In the genomic region with DNA sequence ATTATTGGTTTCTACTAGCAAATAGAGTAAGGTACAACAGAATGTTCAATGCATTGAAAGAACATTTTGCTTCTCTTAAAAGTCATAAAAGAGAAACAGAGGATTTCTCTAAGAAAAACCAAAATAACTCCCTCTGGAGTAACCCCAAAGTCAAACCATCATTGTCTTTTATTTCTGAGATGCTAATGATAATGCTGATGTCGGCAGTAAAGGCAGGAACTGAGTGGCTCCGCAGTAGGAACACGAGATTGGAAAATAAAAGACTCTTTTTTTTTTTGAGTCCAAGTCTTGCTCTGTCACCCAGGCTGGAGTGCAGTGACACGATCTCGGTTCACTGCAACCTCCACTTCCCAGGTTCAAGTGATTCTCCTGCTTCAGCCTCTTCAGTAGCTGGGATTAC, we compare ENCODE assay signal across 18 cellular contexts. TPM values are rescaled to one million over a fixed set of nuclear protein-coding genes. Genes with fewer than 3 reads are reported as not detected.
DNase-seq lines count a peak whose midpoint lies in the region; ATAC-seq and TF ChIP-seq lines count a peak whose summit lies in the region.
"Had no signal": no experiment of that assay in that cellular context is flagged by ENCODE, and none has a peak within 500 bp of the region (broad histone marks: within the 10 kb centered on the region; RNA-seq: fewer than 3 reads in every experiment).

No MANE protein-coding gene starts in this region.

- H3K27ac ChIP-seq in 22Rv1: peak overlapping the region; percentile 96
- no peak overlapping the region for H3K27ac ChIP-seq in IMR-90 (ENCODE audit: insufficient read depth, low read length)
- peak overlapping the region in 57 of 59 donors; percentile 19 to 99 (median 94) for H3K27ac ChIP-seq in dorsolateral prefrontal cortex
- H3K27ac ChIP-seq in temporal lobe (ENCODE audit: low read depth, low read length): peak overlapping the region; percentile 61
- H3K27ac ChIP-seq: GM23248 had no signal

- H4K20me1 ChIP-seq in IMR-90 (ENCODE audit: insufficient read depth, low read length): no peaks in the 10 kb centered on the region

- dilution Hi-C loops in IMR-90 (cut with HindIII; ENCODE audit: low sequenced_read_pairs, unreplicated experiment): no loop called here

- no peak overlapping the region for H3K23ac ChIP-seq in IMR-90 (ENCODE audit: low read depth, low read length)

- POLR2A ChIA-PET in IMR-90 (lab: Charles Lee; ENCODE audit: unreplicated experiment): no interaction called here

- no peaks in the 10 kb centered on the region for H3K9me3 ChIP-seq in IMR-90 (ENCODE audit: control insufficient read depth, insufficient read depth, low read length)
- H3K9me3 ChIP-seq: BE2C, HAP-1 had no signal

- no peak for TF ChIP-seq RAD21 in IMR-90 (IDR thresholded peaks at IDR 0.05; ENCODE audit: low read length)

- H4K91ac ChIP-seq in IMR-90 (ENCODE audit: insufficient read depth, low read depth, low read length): no peak overlapping the region

- DNase-seq in IMR-90 (no peak), dorsolateral prefrontal cortex (no peak), NCI-H2107 treated with DMSO at 0.1 percent for 48 hours (lab: John Stamatoyannopoulos, UW; ENCODE audit: unreplicated experiment) (no peak), cardiac septum (ENCODE audit: low spot score) (no peak), NCI-H82 treated with DMSO at 0.1 percent for 48 hours (lab: John Stamatoyannopoulos, UW; ENCODE audit: unreplicated experiment) (no peak)
- DNase-seq: BE2C; CD8-positive, alpha-beta T cell; COR-L47; DMS153; DMS79 treated with DMSO at 0.1 percent for 48 hours; EL; GM23248; KG1 had no signal

- TF ChIP-seq POLR2A in IMR-90 (IDR thresholded peaks at IDR 0.05; ENCODE audit: low read depth, low read length): no peak

- no peaks in the 10 kb centered on the region for H3K79me1 ChIP-seq in IMR-90 (ENCODE audit: low read depth in 1 of 2, low read length in 2 of 2)

- H3K14ac ChIP-seq in IMR-90 (replicated peaks; ENCODE audit: low read depth, low read length): no peak overlapping the region

- H2AFZ ChIP-seq in IMR-90 (replicated peaks; ENCODE audit: low read length, poor library complexity): no peak overlapping the region
- H2AFZ ChIP-seq: GM23248 had no signal

- H3K56ac ChIP-seq in IMR-90 (ENCODE audit: extremely low read depth, insufficient read depth, low read length): no peak overlapping the region

- no peak overlapping the region for H4K5ac ChIP-seq in IMR-90 (ENCODE audit: low read depth, low read length)

- intact Hi-C loops in IMR-90 (cut with micrococcal nuclease): no loop called here
- intact Hi-C loops in dorsolateral prefrontal cortex (cut with DNase I): loop anchor here in 1 of 2 donors (5.0 kb wide), 2 partner anchors 33 to 42 kb away; no protein-coding TSS in a partner anchor
- intact Hi-C loops in cardiac septum (cut with DNase I): no loop called here

- ATAC-seq in IMR-90 (ENCODE audit: low read depth): no peak
- ATAC-seq: CD8-positive, alpha-beta T cell had no signal

- H3K4me2 ChIP-seq in IMR-90 (ENCODE audit: low read depth, low read length): no peak overlapping the region

- no peak overlapping the region for H2AK9ac ChIP-seq in IMR-90 (replicated peaks; ENCODE audit: low read depth, low read length, poor library complexity)

- H3K4me3 ChIP-seq in IMR-90 (ENCODE audit: insufficient read depth, low read depth, low read length) (no peak overlapping the region), dorsolateral prefrontal cortex (peak overlapping the region in 14 of 59 donors; percentile 1 to 27 (median 14))
- H3K4me3 ChIP-seq: GM23248, HAP-1 had no signal

- no CpG with 5 or more reads among the region's 5 CpGs for WGBS in IMR-90 (ENCODE audit: extremely low coverage in 2 of 2, insufficient read length in 1 of 2), 2 experiments

- H3K9me1 ChIP-seq in IMR-90 (ENCODE audit: insufficient read depth, low read length): peaks cover 2% of the 10 kb centered on the region; the same call in 1 of the 2 replicates

- no peak overlapping the region for H3K18ac ChIP-seq in IMR-90 (ENCODE audit: low read depth, low read length)

- CTCF ChIA-PET in IMR-90 (lab: Yijun Ruan, JAX): interaction anchor here (0.7 kb wide), 1 partner anchor 286 kb away, joined by 3 read pairs; no protein-coding TSS in a partner anchor

- H3K9ac ChIP-seq in IMR-90 (ENCODE audit: low read depth, low read length): no peak overlapping the region
- H3K9ac ChIP-seq: GM23248 had no signal

- H2BK15ac ChIP-seq in IMR-90 (ENCODE audit: low read depth, low read length): no peak overlapping the region

- peaks cover 4% of the 10 kb centered on the region; the same call in 1 of the 2 replicates for H3K4me1 ChIP-seq in IMR-90 (ENCODE audit: control insufficient read depth, insufficient read depth, low read length)

- H3K36me3 ChIP-seq in IMR-90 (ENCODE audit: control insufficient read depth, insufficient read depth, low read length): no peaks in the 10 kb centered on the region
- H3K36me3 ChIP-seq: BE2C, HAP-1 had no signal

- no peak for TF ChIP-seq CTCF in 22Rv1 (IDR thresholded peaks at IDR 0.05)
- TF ChIP-seq CTCF in IMR-90 (conservative IDR thresholded peaks at IDR 0.05; ENCODE audit: low read depth, low read length): no peak
- TF ChIP-seq CTCF in dorsolateral prefrontal cortex (IDR thresholded peaks at IDR 0.05 in 54 of 56, conservative IDR thresholded peaks at IDR 0.05 in 2 of 56; ENCODE audit: low read depth in 1 of 56, partially characterized antibody in 56 of 56): no peak

- H2BK20ac ChIP-seq in IMR-90 (ENCODE audit: low read depth, low read length): no peak overlapping the region

- H2AK5ac ChIP-seq in IMR-90 (ENCODE audit: low read depth, low read length): no peak overlapping the region

- in situ Hi-C loops in IMR-90 (cut with MboI; ENCODE audit: low sequenced_read_pairs): no loop called here

- H4K8ac ChIP-seq in IMR-90 (ENCODE audit: low read depth in 2 of 2, low read length in 2 of 2): no peak overlapping the region

- H3K27me3 ChIP-seq in IMR-90 (ENCODE audit: control insufficient read depth, insufficient read depth, low read length) (no peaks in the 10 kb centered on the region), dorsolateral prefrontal cortex (no peaks in the 10 kb centered on the region)
- H3K27me3 ChIP-seq: BE2C had no signal

- H2BK120ac ChIP-seq in IMR-90 (ENCODE audit: low read depth, low read length): no peak overlapping the region

- H2BK5ac ChIP-seq in IMR-90 (ENCODE audit: low read depth, low read length, poor library complexity, severe bottlenecking): no peak overlapping the region

- no peak overlapping the region for H3K4ac ChIP-seq in IMR-90 (ENCODE audit: low read depth, low read length)

- BruUV-seq in IMR-90 (replicated peaks; lab: Mats Ljungman, UMichigan): no TSS peak

TF ChIP-seq in IMR-90, 13 proteins besides CTCF, POLR2A, EP300 and RAD21:
- peak; percentile 97 for TF ChIP-seq MAFK (IDR thresholded peaks at IDR 0.05; ENCODE audit: low read depth, low read length)
- no peak for TF ChIP-seq CHD1 (IDR thresholded peaks at IDR 0.05; ENCODE audit: low read depth, low read length)
- TF ChIP-seq RFX5 (IDR thresholded peaks at IDR 0.05; ENCODE audit: low read depth, low read length): no peak
- TF ChIP-seq RCOR1 (IDR thresholded peaks at IDR 0.05; ENCODE audit: insufficient replicate concordance, low read length): no peak
- no peak for TF ChIP-seq ELK1 (IDR thresholded peaks at IDR 0.05; ENCODE audit: borderline replicate concordance, low read depth, low read length)
- TF ChIP-seq MAZ (IDR thresholded peaks at IDR 0.05; ENCODE audit: borderline replicate concordance, low read depth, low read length): no peak

RNA-seq across cellular contexts. Expression of gene USP54, which starts 2.7 kb away (rescaled TPM):
- total RNA-seq in IMR-90 (2012; rRNA removed) (7.9 and 8.9 TPM in 2 replicates), dorsolateral prefrontal cortex (100 to 1,000 TPM in 119 of 120 experiments, 10 to 100 TPM in 1; 91.9 to 623 (median 231) TPM), temporal lobe (29.3 TPM), cardiac septum (16.3 TPM)
- polyA plus RNA-seq in IMR-90 (2012; rRNA removed): 4.0 and 4.5 TPM in 2 replicates
- 1.1 and 1.8 TPM in 2 replicates for polyA plus RNA-seq in IMR-90 (2012; cell fraction: cytosol; rRNA removed)
- 4.1 and 7.2 TPM in 2 replicates for polyA plus RNA-seq in IMR-90 (2012; cell fraction: nucleus; rRNA removed; ENCODE audit: low replicate concordance)

RNA-seq across cellular contexts. Expression of gene MYOZ1, which starts 47.5 kb away (rescaled TPM):
- under 0.01 and 0.18 TPM in 2 replicates for total RNA-seq in IMR-90 (2012; rRNA removed)
- polyA plus RNA-seq in IMR-90 (2012; rRNA removed): 0.27 and 0.29 TPM in 2 replicates
- 0.15 and 0.24 TPM in 2 replicates for polyA plus RNA-seq in IMR-90 (2012; cell fraction: cytosol; rRNA removed)
- polyA plus RNA-seq in IMR-90 (2012; cell fraction: nucleus; rRNA removed; ENCODE audit: low replicate concordance): 0.04 and 0.10 TPM in 2 replicates
- total RNA-seq in dorsolateral prefrontal cortex: 1 to 10 TPM in 52 of 120 experiments, under 1 TPM in 60, not detected in 8; 0.30 to 2.4 (median 0.94) TPM
- total RNA-seq in temporal lobe: not detected
- total RNA-seq in cardiac septum: 8.7 TPM
- total RNA-seq: A172; CD8-positive, alpha-beta T cell had no signal
- polyA plus RNA-seq: CD14-positive monocyte had no signal
